ENCODE assay signal across 23 cellular contexts in the genomic region with DNA sequence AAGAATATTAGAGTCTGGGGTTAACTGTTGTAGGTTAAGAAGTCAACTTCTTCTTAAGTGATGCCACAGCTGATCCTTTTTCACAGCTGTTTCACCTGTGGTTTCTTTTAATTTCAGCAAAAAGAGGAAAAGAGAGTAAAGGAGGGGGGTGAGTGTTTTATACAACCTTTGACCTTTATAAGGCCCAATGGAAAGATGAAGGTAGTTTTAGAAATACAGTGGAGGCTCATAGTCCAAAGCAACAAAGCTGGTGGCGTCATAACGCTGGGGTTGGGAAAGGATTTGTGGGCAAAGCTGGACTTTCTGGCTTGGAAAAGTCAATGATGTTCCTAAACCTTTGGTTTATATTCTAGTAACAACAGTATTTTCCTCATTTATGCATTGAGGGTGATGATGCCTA. TPM values are rescaled to one million over a fixed set of nuclear protein-coding genes. Genes with fewer than 3 reads are reported as not detected.
DNase-seq lines count a peak whose midpoint lies in the region; ATAC-seq, FAIRE-seq and TF ChIP-seq lines count a peak whose summit lies in the region.
"Had no signal": no experiment of that assay in that cellular context is flagged by ENCODE, and none has a peak within 500 bp of the region (broad histone marks: within the 10 kb centered on the region; RNA-seq: fewer than 3 reads in every experiment).

No MANE protein-coding gene starts in this region.

- no peak for ATAC-seq in activated T-cell treated with anti-CD3 and anti-CD28 coated beads, Interleukin-2, amount 50 U/mL, for 72 hours (replicated peaks in 1 of 2)
- no peak for ATAC-seq in GM12878
- no peak for ATAC-seq in psoas muscle
- ATAC-seq in HG03521 (IDR thresholded peaks at IDR 0.05; ENCODE audit: unreplicated experiment), result no peak
- ATAC-seq: A549 had no signal

- BruUV-seq in OCI-LY7 (replicated peaks; lab: Mats Ljungman, UMichigan) (no TSS peak), GM12878 (replicated peaks; lab: Mats Ljungman, UMichigan) (no TSS peak)

- whole genome bisulfite sequencing in GM12878 (ENCODE audit: insufficient coverage, insufficient replicate concordance, low lambda C conversion rate, missing lambda C conversion rate), result 90% methylated on average over 2 of the region's 2 CpGs
- WGBS in psoas muscle, 3 donors, result 95 to 98% (median 98%) methylated on average over 2 of the region's 2 CpGs

- H3K27me3 ChIP-seq in GM12878 (replicated peaks in 1 of 2; ENCODE audit: control insufficient read depth in 2 of 2, insufficient read depth in 2 of 2, low read length in 1 of 2) (no peaks in the 10 kb centered on the region), psoas muscle (ENCODE audit: insufficient read depth in 3 of 3, low read length in 2 of 3) (no peaks in the 10 kb centered on the region)
- H3K27me3 ChIP-seq: MG63, SJSA1 had no signal

- no peak for TF ChIP-seq EP300 in GM12878 (IDR thresholded peaks at IDR 0.05; ENCODE audit: borderline replicate concordance in 1 of 2, control insufficient read depth in 1 of 2, low read depth in 2 of 2, low read length in 2 of 2)

- RAD21 ChIA-PET in GM12878 (lab: Charles Lee; ENCODE audit: unreplicated experiment), result interaction anchor here (1.0 to 1.3 kb wide), 2 partner anchors 23 to 144 kb away, joined by 3 to 4 read pairs; no protein-coding TSS in a partner anchor

- H3K27ac ChIP-seq in OCI-LY7 (ENCODE audit: low read depth, low read length, poor library complexity, severe bottlenecking), result peak overlapping the region; percentile 36
- H3K27ac ChIP-seq in GM12878 (ENCODE audit: control insufficient read depth, insufficient read depth), result no peak overlapping the region
- H3K27ac ChIP-seq in psoas muscle, result peak overlapping the region; percentile 21
- H3K27ac ChIP-seq: A549, SJSA1 had no signal

- no peak for FAIRE-seq in GM12878 (lab: Jason Lieb, UNC)
- FAIRE-seq: A549, D721Med, RCC 7860 had no signal

- H3K36me3 Mint-ChIP-seq in activated T-cell treated with anti-CD3 and anti-CD28 coated beads, Interleukin-2, amount 50 U/mL, for 72 hours (ENCODE audit: insufficient read depth in 2 of 2), result peaks cover 7 to 11% of the 10 kb centered on the region in 2 donors

- no peaks in the 10 kb centered on the region for H3K27me3 Mint-ChIP-seq in activated T-cell treated with anti-CD3 and anti-CD28 coated beads, Interleukin-2, amount 50 U/mL, for 72 hours (ENCODE audit: low read depth)
- H3K27me3 Mint-ChIP-seq: B cell had no signal

- in situ Hi-C loops in GM12878 (cut with MboI), result no loop called here

- no peak for TF ChIP-seq POLR2A in GM12878 (IDR thresholded peaks at IDR 0.05; ENCODE audit: low read depth, low read length)

- H3K36me3 ChIP-seq in OCI-LY7 (ENCODE audit: insufficient read depth, low read length) (peaks cover 88% of the 10 kb centered on the region), GM12878 (ENCODE audit: control insufficient read depth in 2 of 2, insufficient read depth in 2 of 2, low read length in 1 of 2) (peaks cover 8 to 31% of the 10 kb centered on the region in 2 experiments), psoas muscle (ENCODE audit: insufficient read depth in 1 of 2, low read depth in 1 of 2) (peaks cover 3 to 82% of the 10 kb centered on the region in 2 donors)
- H3K36me3 ChIP-seq: MG63, SJSA1 had no signal

- SMC1A ChIA-PET in GM12878 (lab: Charles Lee; ENCODE audit: uncharacterized antibody, unreplicated experiment), result interaction anchor here (0.8 to 1.3 kb wide), 3 partner anchors 12 to 151 kb away, joined by 3 to 5 read pairs (median 3); no protein-coding TSS in a partner anchor

- no peak for DNase-seq in activated T-cell treated with anti-CD3 and anti-CD28 coated beads, Interleukin-2, amount 50 U/mL, for 72 hours
- no peak for DNase-seq in activated T-cell treated with anti-CD3 and anti-CD28 coated beads, Interleukin-2, amount 50 U/mL, for 48 hours
- DNase-seq in OCI-LY7 (ENCODE audit: low spot score) (peak; percentile 37), GM12878 (ENCODE audit: low read depth, low spot score) (no peak), psoas muscle (no peak), nucleus accumbens (lab: John Stamatoyannopoulos, UW) (no peak)
- DNase-seq: DMS53; GDM1; MG63; NCI-H1105; NCI-H146; NCI-H2029 treated with DMSO at 0.1 percent for 48 hours; NCI-H226; NCI-H510A treated with DMSO at 0.1 percent for 48 hours; NCI-H774; NK-92 treated with Interleukin-12 subunit alpha and Interleukin-12 subunit beta, amount 100 ng/mL, for 24 hours had no signal

- no peak for TF ChIP-seq RAD21 in GM12878 (IDR thresholded peaks at IDR 0.05; ENCODE audit: insufficient read depth, low read depth, low read length)

- CTCF ChIA-PET in OCI-LY7 (lab: Charles Lee; ENCODE audit: unreplicated experiment), result interaction anchor here (0.5 kb wide), 1 partner anchor 210 kb away, joined by 3 read pairs; no protein-coding TSS in a partner anchor
- CTCF ChIA-PET in GM12878 (lab: Yijun Ruan, JAX), result interaction anchor here (0.9 to 2.4 kb wide), 4 partner anchors 10 to 147 kb away, joined by 3 to 6 read pairs (median 4); no protein-coding TSS in a partner anchor

- H4K20me1 ChIP-seq in OCI-LY7 (ENCODE audit: insufficient read depth, low read length), result no peaks in the 10 kb centered on the region
- no peaks in the 10 kb centered on the region for H4K20me1 ChIP-seq in GM12878 (ENCODE audit: control insufficient read depth, insufficient read depth)

- H3K4me3 ChIP-seq in OCI-LY7 (ENCODE audit: low read depth, low read length, poor library complexity, severe bottlenecking) (no peak overlapping the region), GM12878 (no peak overlapping the region), psoas muscle (no peak overlapping the region)
- H3K4me3 ChIP-seq: A549, MG63, SJSA1 had no signal

- peak overlapping the region; percentile 77 for H3K27ac Mint-ChIP-seq in activated T-cell treated with anti-CD3 and anti-CD28 coated beads, Interleukin-2, amount 50 U/mL, for 72 hours
- H3K27ac Mint-ChIP-seq: B cell had no signal

- no peak overlapping the region for H3K9ac ChIP-seq in GM12878 (ENCODE audit: control insufficient read depth, insufficient read depth, low read length)

- H3K4me1 ChIP-seq in OCI-LY7 (ENCODE audit: insufficient read depth, low read length, poor library complexity, severe bottlenecking) (peaks cover 15% of the 10 kb centered on the region), GM12878 (ENCODE audit: control insufficient read depth, insufficient read depth, low read length) (peaks cover 3% of the 10 kb centered on the region; the same call in 1 of the 2 replicates), psoas muscle (peaks cover 11% of the 10 kb centered on the region)

- H3K4me1 Mint-ChIP-seq in activated T-cell treated with anti-CD3 and anti-CD28 coated beads, Interleukin-2, amount 50 U/mL, for 72 hours (ENCODE audit: low read depth), result peaks cover 49% of the 10 kb centered on the region
- H3K4me1 Mint-ChIP-seq: CD14-positive monocyte had no signal

- no peak for TF ChIP-seq CTCF in OCI-LY7 (conservative IDR thresholded peaks at IDR 0.05; ENCODE audit: low read length)
- no peak for TF ChIP-seq CTCF in GM12878 (IDR thresholded peaks at IDR 0.05 in 2 of 3, conservative IDR thresholded peaks at IDR 0.05 in 1 of 3; ENCODE audit: control insufficient read depth in 2 of 3, extremely low read depth in 1 of 3, insufficient read depth in 1 of 3, low read depth in 3 of 3, low read length in 3 of 3)
- no peak for TF ChIP-seq CTCF in psoas muscle (IDR thresholded peaks at IDR 0.05)

- POLR2A ChIA-PET in OCI-LY7 (lab: Charles Lee) (interaction anchor here (0.9 to 1.2 kb wide), 2 partner anchors 26 to 27 kb away, joined by 4 read pairs; no protein-coding TSS in a partner anchor), GM12878 (lab: Charles Lee) (interaction anchor here (0.5 kb wide), 1 partner anchor 83 kb away, joined by 3 read pairs; no protein-coding TSS in a partner anchor)

- H3K9me3 Mint-ChIP-seq in activated T-cell treated with anti-CD3 and anti-CD28 coated beads, Interleukin-2, amount 50 U/mL, for 72 hours, result no peaks in the 10 kb centered on the region
- H3K9me3 Mint-ChIP-seq: CD14-positive monocyte had no signal

- H2AFZ ChIP-seq in OCI-LY7 (ENCODE audit: low read length) (no peak overlapping the region), GM12878 (ENCODE audit: control insufficient read depth, low read depth, low read length) (no peak overlapping the region)

- H3K9me3 ChIP-seq in OCI-LY7 (ENCODE audit: low read length), result no peaks in the 10 kb centered on the region
- no peaks in the 10 kb centered on the region for H3K9me3 ChIP-seq in GM12878 (replicated peaks; ENCODE audit: control insufficient read depth, insufficient read depth, low read length)
- no peaks in the 10 kb centered on the region for H3K9me3 ChIP-seq in psoas muscle
- H3K9me3 ChIP-seq: A549, MG63, SJSA1 had no signal

- no peak overlapping the region for H3K4me3 Mint-ChIP-seq in activated T-cell treated with anti-CD3 and anti-CD28 coated beads, Interleukin-2, amount 50 U/mL, for 72 hours
- H3K4me3 Mint-ChIP-seq: B cell, CD14-positive monocyte had no signal

- H3K9me2 ChIP-seq in OCI-LY7 (ENCODE audit: insufficient read depth, low read length), result no peaks in the 10 kb centered on the region

- H3K79me2 ChIP-seq in OCI-LY7 (ENCODE audit: insufficient read depth, low read depth, low read length), result no peaks in the 10 kb centered on the region
- H3K79me2 ChIP-seq in GM12878 (ENCODE audit: control insufficient read depth, insufficient read depth, low read length), result no peaks in the 10 kb centered on the region

- H3K4me2 ChIP-seq in OCI-LY7 (ENCODE audit: low read length) (peak overlapping the region; percentile 26; the same call in 1 of the 2 replicates), GM12878 (ENCODE audit: control insufficient read depth, insufficient read depth) (no peak overlapping the region)
- H3K4me2 ChIP-seq: A549 had no signal

- intact Hi-C loops in OCI-LY7 (cut with micrococcal nuclease; ENCODE audit: unreplicated experiment) (no loop called here), GM12878 (cut with micrococcal nuclease; ENCODE audit: unreplicated experiment) (no loop called here), psoas muscle (cut with DNase I) (no loop called here)

RNA-seq across cellular contexts. Expression of a gene that starts 49.5 kb away (rescaled TPM):
- 10 to 100 TPM; 29.7 to 38.8 TPM for total RNA-seq in activated T-cell treated with anti-CD3 and anti-CD28 coated beads, Interleukin-2, amount 50 U/mL, for 72 hours
- total RNA-seq in OCI-LY7 (2014; rRNA removed; shearing (Covaris generic)), result 25.0 and 27.5 TPM in 2 replicates
- 26.8 and 31.3 TPM in 2 replicates for total RNA-seq in OCI-LY7 (2022)
- total RNA-seq in GM12878 (2013; cell fraction: nucleolus; rRNA removed), result 51.9 and 58.3 TPM in 2 replicates
- total RNA-seq in GM12878 (2014; rRNA removed), result 42.0 and 44.3 TPM in 2 replicates
- total RNA-seq in GM12878 (2014; rRNA removed; fragmentation: Illumina TruSeq; extraction: Trizol), result 28.1 and 28.7 TPM in 2 replicates
- total RNA-seq in GM12878 (2021), result 32.3 and 33.2 TPM in 2 replicates
- 11.5 TPM for polyA plus RNA-seq in GM12878 (2011; ENCODE audit: low read depth)
- polyA plus RNA-seq in GM12878 (2011; rRNA removed), result 14.1 and 21.1 TPM in 2 replicates
- 22.0 and 26.6 TPM in 2 replicates for polyA plus RNA-seq in GM12878 (2011; cell fraction: cytosol; rRNA removed)
- 34.5 and 44.1 TPM in 2 replicates for polyA plus RNA-seq in GM12878 (2011; cell fraction: nucleus; rRNA removed)
- 15.4 and 17.0 TPM in 2 replicates for polyA plus RNA-seq in GM12878 (2012)
- polyA plus RNA-seq in GM12878 (2014; fragmentation: Illumina TruSeq; extraction: Trizol), result 38.0 and 45.2 TPM in 2 replicates
- polyA plus RNA-seq in GM12878 (2014; fragmentation: Nextera tagmentation; extraction: Ambion mirVana), result 10 to 100 TPM; 21.1 to 28.6 TPM
- polyA plus RNA-seq in GM12878 (2014; rRNA removed), result 27.5 and 29.8 TPM in 2 replicates
- 10 to 100 TPM; 43.4 to 46.8 TPM for polyA plus RNA-seq in GM12878 (2016; fragmentation: Nextera tagmentation; extraction: Ambion mirVana)
- 23.5 and 29.4 TPM in 2 replicates for polyA minus RNA-seq in GM12878 (2011; rRNA and poly(A)+ RNA removed)
- 12.0 and 13.6 TPM in 2 replicates for polyA minus RNA-seq in GM12878 (2011; cell fraction: cytosol; rRNA and poly(A)+ RNA removed)
- 30.5 and 40.9 TPM in 2 replicates for polyA minus RNA-seq in GM12878 (2011; cell fraction: nucleus; rRNA and poly(A)+ RNA removed)
- 10 to 100 TPM; 16.0 to 29.5 (median 17.9) TPM for total RNA-seq in psoas muscle
- polyA plus RNA-seq in psoas muscle, result 10 to 100 TPM in 2 of 3 donors, 1 to 10 TPM in 1; 8.9 to 13.2 (median 10.7) TPM
